ENCODE assay signal across 1 cellular context in genomic region chr2:23366720-23367119, GRCh38.
TF ChIP-seq lines count a peak whose summit lies in the region.

No MANE protein-coding gene starts in this region.

TF ChIP-seq in A549, 52 proteins besides CTCF, POLR2A, EP300 and RAD21 (continued from another document):
- TF ChIP-seq MAZ (IDR thresholded peaks at IDR 0.05; ENCODE audit: borderline replicate concordance, low read depth, low read length) (no peak), CBX2 (IDR thresholded peaks at IDR 0.05; ENCODE audit: borderline replicate concordance, low read depth) (no peak), BHLHE40 (IDR thresholded peaks at IDR 0.05; ENCODE audit: low read depth, low read length) (no peak), HOXA7 (CRISPR knock-in tag; IDR thresholded peaks at IDR 0.05) (no peak)
